8 cellular contexts compared by ENCODE assay signal in the genomic region with DNA sequence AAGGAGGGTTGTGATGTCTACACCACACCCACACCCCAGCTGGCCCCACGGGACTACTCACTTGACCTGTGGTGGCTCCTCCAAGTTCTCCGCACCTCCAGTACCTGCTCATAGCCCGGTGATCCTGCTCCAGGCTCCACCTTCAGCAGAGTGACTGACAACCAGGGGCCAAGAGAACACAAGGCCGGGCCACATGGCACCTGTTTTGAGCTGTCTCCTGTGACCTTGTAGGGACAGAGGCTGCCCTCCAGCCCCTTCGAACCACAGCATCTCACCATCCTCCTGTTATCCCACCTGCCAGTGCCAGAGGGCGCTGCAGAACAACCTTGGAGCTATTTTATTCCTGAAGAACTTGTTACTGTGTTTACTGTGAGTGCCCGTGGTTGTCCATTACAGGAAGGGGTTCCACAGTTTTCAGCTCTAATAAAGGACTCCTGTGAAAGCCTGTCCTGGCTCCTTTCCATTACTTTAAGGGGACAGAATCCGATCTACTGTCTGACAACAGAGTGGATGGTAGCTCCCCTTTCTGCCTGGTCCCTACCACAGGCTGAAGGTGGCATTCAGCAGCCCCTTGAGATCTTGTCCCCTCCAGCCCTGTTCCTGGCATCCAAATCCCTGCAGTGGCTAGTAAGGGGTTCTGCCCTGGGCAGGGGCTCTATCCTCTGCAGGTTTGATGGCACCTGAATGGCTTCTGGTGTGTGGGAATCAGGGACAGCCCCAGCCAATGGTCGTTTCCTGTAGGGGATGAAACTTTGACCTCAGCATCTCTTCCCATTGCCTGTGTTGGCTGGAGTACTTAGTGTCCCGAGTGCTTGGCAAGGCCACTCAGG. TPM values are rescaled to one million over a fixed set of nuclear protein-coding genes. Genes with fewer than 3 reads are reported as not detected.
A peak's percentile ranks its signal among the peaks of the same experiment; 100 is the strongest.
DNase-seq lines count a peak whose midpoint lies in the region; ATAC-seq and TF ChIP-seq lines count a peak whose summit lies in the region.

No MANE protein-coding gene starts in this region.

- BruUV-seq in OCI-LY7 (replicated peaks; lab: Mats Ljungman, UMichigan): no TSS peak

- no CpG with 5 or more reads among the region's 10 CpGs for WGBS in H9 (ENCODE audit: extremely low coverage, insufficient read length, low lambda C conversion rate)

- H3K4me3 Mint-ChIP-seq in H9: no peak overlapping the region

- H2BK120ac ChIP-seq in H9 (ENCODE audit: low read depth, low read length, poor library complexity, severe bottlenecking): no peak overlapping the region

- no peak overlapping the region for H3T11ph ChIP-seq in H9 (ENCODE audit: low read length)

- H2BK12ac ChIP-seq in H9 (ENCODE audit: insufficient read length, low read depth, low read length): no peak overlapping the region

- DNase-seq in DMS114 treated with DMSO at 0.1 percent for 48 hours (lab: John Stamatoyannopoulos, UW; ENCODE audit: unreplicated experiment): peak; percentile 47
- DNase-seq in H9: peak; percentile 83
- DNase-seq in OCI-LY7 (ENCODE audit: low spot score): peak; percentile 33
- DNase-seq in caudate nucleus (lab: John Stamatoyannopoulos, UW): peak in 46 of 61 donors; percentile 5 to 70 (median 29)
- peak; percentile 50 for DNase-seq in kidney tubule cell (ENCODE audit: low spot score)
- peak in 40 of 49 donors; percentile 11 to 71 (median 44) for DNase-seq in substantia nigra (lab: John Stamatoyannopoulos, UW)

- TF ChIP-seq CTCF in H9 (conservative IDR thresholded peaks at IDR 0.05) (peak; percentile 90), OCI-LY7 (conservative IDR thresholded peaks at IDR 0.05; ENCODE audit: low read length) (peak; percentile 82)

- no peak overlapping the region for H4K91ac ChIP-seq in H9 (ENCODE audit: insufficient read length, low read depth, low read length)

- H2AFZ ChIP-seq in H9 (ENCODE audit: low read length) (peak overlapping the region; percentile 41), OCI-LY7 (ENCODE audit: low read length) (no peak overlapping the region)

- H3K23me2 ChIP-seq in H9 (ENCODE audit: insufficient read length, low read depth, low read length, poor library complexity, severe bottlenecking): no peaks in the 10 kb centered on the region

- H3K27ac Mint-ChIP-seq in H9: no peak overlapping the region

- POLR2A ChIA-PET in OCI-LY7 (lab: Charles Lee): interaction anchor here (0.6 kb wide), 1 partner anchor 87 kb away, joined by 3 read pairs; no protein-coding TSS in a partner anchor

- H3K4me1 Mint-ChIP-seq in H9: peaks cover 0 to 3% of the 10 kb centered on the region in 2 experiments; a peak in 2 of 4 replicates

- H4K8ac ChIP-seq in H9 (replicated peaks; ENCODE audit: insufficient read length, low read depth, low read length): no peak overlapping the region

- H4K5ac ChIP-seq in H9 (ENCODE audit: insufficient read length, low read depth, low read length): peak overlapping the region; percentile 15

- no peak overlapping the region for H3K56ac ChIP-seq in H9 (ENCODE audit: insufficient read length, low read depth, low read length)

- H3K27ac ChIP-seq in H9 (ENCODE audit: insufficient read length, low read depth, low read length) (no peak overlapping the region), OCI-LY7 (ENCODE audit: low read depth, low read length, poor library complexity, severe bottlenecking) (no peak overlapping the region), caudate nucleus (ENCODE audit: low read depth, low read length) (no peak overlapping the region), substantia nigra (ENCODE audit: low read depth, low read length, poor library complexity, severe bottlenecking) (no peak overlapping the region)

- H3K79me2 ChIP-seq in H9 (ENCODE audit: insufficient read depth, low read length): no peaks in the 10 kb centered on the region
- no peaks in the 10 kb centered on the region for H3K79me2 ChIP-seq in OCI-LY7 (ENCODE audit: insufficient read depth, low read depth, low read length)

- H3K9me3 Mint-ChIP-seq in H9: no peaks in the 10 kb centered on the region; a peak in 1 of 5 replicates

- H3K36me3 Mint-ChIP-seq in H9 (ENCODE audit: insufficient read depth in 1 of 3, low read depth in 3 of 3): no peaks in the 10 kb centered on the region

- H3K36me3 ChIP-seq in OCI-LY7 (ENCODE audit: insufficient read depth, low read length): no peaks in the 10 kb centered on the region

- H4K20me1 ChIP-seq in H9 (ENCODE audit: control insufficient read depth, insufficient read depth, insufficient read length) (no peaks in the 10 kb centered on the region), OCI-LY7 (ENCODE audit: insufficient read depth, low read length) (no peaks in the 10 kb centered on the region)

- H3K18ac ChIP-seq in H9 (ENCODE audit: insufficient read length, low read depth, low read length): no peak overlapping the region

- H2AK5ac ChIP-seq in H9 (ENCODE audit: insufficient read length, low read length): no peak overlapping the region

- CTCF ChIA-PET in OCI-LY7 (lab: Charles Lee; ENCODE audit: unreplicated experiment): interaction anchor here (1.1 kb wide), 1 partner anchor 16 kb away, joined by 3 read pairs; no protein-coding TSS in a partner anchor

- no peaks in the 10 kb centered on the region for H3K9me2 ChIP-seq in OCI-LY7 (ENCODE audit: insufficient read depth, low read length)

- H3K4me1 ChIP-seq in H9 (ENCODE audit: insufficient read depth, low read length): no peaks in the 10 kb centered on the region
- H3K4me1 ChIP-seq in OCI-LY7 (ENCODE audit: insufficient read depth, low read length, poor library complexity, severe bottlenecking): no peaks in the 10 kb centered on the region

- no peak overlapping the region for H3K4ac ChIP-seq in H9 (ENCODE audit: low read depth, low read length)

- no peaks in the 10 kb centered on the region for H3K79me1 ChIP-seq in H9 (ENCODE audit: insufficient read depth, low read depth, low read length, poor library complexity, severe bottlenecking)

- H3K9me3 ChIP-seq in H9 (ENCODE audit: control insufficient read depth, low read depth, low read length): no peaks in the 10 kb centered on the region
- no peaks in the 10 kb centered on the region for H3K9me3 ChIP-seq in OCI-LY7 (ENCODE audit: low read length)

- H3K27me3 ChIP-seq in H9 (ENCODE audit: insufficient read depth, low read length): no peaks in the 10 kb centered on the region

- no peak overlapping the region for H2BK20ac ChIP-seq in H9 (ENCODE audit: low read depth, low read length, poor library complexity, severe bottlenecking)

- H2BK5ac ChIP-seq in H9 (ENCODE audit: insufficient read length, low read length): no peak overlapping the region

- ATAC-seq in HG02642 (IDR thresholded peaks at IDR 0.05; ENCODE audit: poor library complexity, unreplicated experiment) (no peak), HG02885 (IDR thresholded peaks at IDR 0.05; ENCODE audit: poor library complexity, unreplicated experiment) (no peak)

- no peak overlapping the region for H2BK15ac ChIP-seq in H9 (ENCODE audit: low read depth, low read length)

- H3K27me3 Mint-ChIP-seq in H9 (ENCODE audit: low read depth): peaks cover 5% of the 10 kb centered on the region

- no peak overlapping the region for H3K23ac ChIP-seq in H9 (ENCODE audit: insufficient read length, low read depth, low read length)

- no peak overlapping the region for H3K4me3 ChIP-seq in OCI-LY7 (ENCODE audit: low read depth, low read length, poor library complexity, severe bottlenecking)

- H3K9ac ChIP-seq in H9 (ENCODE audit: extremely low read depth, insufficient read length, low read length): no peak overlapping the region

- H3K14ac ChIP-seq in H9 (ENCODE audit: insufficient read depth, low read length): no peak overlapping the region

- H3K4me2 ChIP-seq in H9 (ENCODE audit: insufficient read depth, insufficient read length, low read length): no peak overlapping the region
- H3K4me2 ChIP-seq in OCI-LY7 (ENCODE audit: low read length): no peak overlapping the region

- intact Hi-C loops in OCI-LY7 (cut with micrococcal nuclease; ENCODE audit: unreplicated experiment): loop anchor here (2.0 kb wide), 1 partner anchor 54 kb away; no protein-coding TSS in a partner anchor

RNA-seq across cellular contexts. Expression of a gene that starts 50.8 kb away (rescaled TPM):
- total RNA-seq in H9 (2021): not detected in 2 replicates
- not detected in 2 replicates for total RNA-seq in OCI-LY7 (2014; rRNA removed; shearing (Covaris generic))
- not detected in 2 replicates for total RNA-seq in OCI-LY7 (2022)

Comparison
In these comparisons a context has a peak if more than half of its experiments do, and no peak if none do; other contexts are left out.
1. DNase-seq: peak in every context shown above with its lines; median percentile 83 in H9; 50 in kidney tubule cell; 47 in DMS114 treated with DMSO at 0.1 percent for 48 hours; 44 in substantia nigra; 33 in OCI-LY7; 29 in caudate nucleus.